Comparison of ENCODE assay signal across 1 cellular context in the genomic region with DNA sequence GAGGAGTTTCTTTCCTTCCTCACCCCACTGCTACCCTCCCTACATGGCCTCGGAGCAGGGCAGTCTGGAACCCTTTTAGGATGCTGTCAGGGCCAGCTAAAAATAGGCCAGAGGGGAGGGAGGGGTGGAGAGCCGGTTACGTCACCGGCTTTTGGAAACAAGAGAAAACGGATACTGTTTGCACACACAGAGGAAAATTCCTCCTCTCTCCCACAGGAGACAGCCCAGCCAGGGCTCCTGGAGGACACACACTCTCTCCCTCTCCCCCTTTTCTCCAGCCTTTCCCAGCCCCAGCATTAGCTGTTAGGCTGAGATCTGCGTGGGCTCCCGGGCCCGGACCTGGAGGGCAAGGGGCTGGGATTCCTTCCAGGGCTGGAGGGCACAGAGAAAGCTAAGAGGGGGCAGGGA.
TF ChIP-seq lines count a peak whose summit lies in the region.

No MANE protein-coding gene starts in this region.

TF ChIP-seq in GM23338, 12 proteins besides CTCF, POLR2A, EP300 and RAD21 (continued from another document):
- TF ChIP-seq, protein P1, sequence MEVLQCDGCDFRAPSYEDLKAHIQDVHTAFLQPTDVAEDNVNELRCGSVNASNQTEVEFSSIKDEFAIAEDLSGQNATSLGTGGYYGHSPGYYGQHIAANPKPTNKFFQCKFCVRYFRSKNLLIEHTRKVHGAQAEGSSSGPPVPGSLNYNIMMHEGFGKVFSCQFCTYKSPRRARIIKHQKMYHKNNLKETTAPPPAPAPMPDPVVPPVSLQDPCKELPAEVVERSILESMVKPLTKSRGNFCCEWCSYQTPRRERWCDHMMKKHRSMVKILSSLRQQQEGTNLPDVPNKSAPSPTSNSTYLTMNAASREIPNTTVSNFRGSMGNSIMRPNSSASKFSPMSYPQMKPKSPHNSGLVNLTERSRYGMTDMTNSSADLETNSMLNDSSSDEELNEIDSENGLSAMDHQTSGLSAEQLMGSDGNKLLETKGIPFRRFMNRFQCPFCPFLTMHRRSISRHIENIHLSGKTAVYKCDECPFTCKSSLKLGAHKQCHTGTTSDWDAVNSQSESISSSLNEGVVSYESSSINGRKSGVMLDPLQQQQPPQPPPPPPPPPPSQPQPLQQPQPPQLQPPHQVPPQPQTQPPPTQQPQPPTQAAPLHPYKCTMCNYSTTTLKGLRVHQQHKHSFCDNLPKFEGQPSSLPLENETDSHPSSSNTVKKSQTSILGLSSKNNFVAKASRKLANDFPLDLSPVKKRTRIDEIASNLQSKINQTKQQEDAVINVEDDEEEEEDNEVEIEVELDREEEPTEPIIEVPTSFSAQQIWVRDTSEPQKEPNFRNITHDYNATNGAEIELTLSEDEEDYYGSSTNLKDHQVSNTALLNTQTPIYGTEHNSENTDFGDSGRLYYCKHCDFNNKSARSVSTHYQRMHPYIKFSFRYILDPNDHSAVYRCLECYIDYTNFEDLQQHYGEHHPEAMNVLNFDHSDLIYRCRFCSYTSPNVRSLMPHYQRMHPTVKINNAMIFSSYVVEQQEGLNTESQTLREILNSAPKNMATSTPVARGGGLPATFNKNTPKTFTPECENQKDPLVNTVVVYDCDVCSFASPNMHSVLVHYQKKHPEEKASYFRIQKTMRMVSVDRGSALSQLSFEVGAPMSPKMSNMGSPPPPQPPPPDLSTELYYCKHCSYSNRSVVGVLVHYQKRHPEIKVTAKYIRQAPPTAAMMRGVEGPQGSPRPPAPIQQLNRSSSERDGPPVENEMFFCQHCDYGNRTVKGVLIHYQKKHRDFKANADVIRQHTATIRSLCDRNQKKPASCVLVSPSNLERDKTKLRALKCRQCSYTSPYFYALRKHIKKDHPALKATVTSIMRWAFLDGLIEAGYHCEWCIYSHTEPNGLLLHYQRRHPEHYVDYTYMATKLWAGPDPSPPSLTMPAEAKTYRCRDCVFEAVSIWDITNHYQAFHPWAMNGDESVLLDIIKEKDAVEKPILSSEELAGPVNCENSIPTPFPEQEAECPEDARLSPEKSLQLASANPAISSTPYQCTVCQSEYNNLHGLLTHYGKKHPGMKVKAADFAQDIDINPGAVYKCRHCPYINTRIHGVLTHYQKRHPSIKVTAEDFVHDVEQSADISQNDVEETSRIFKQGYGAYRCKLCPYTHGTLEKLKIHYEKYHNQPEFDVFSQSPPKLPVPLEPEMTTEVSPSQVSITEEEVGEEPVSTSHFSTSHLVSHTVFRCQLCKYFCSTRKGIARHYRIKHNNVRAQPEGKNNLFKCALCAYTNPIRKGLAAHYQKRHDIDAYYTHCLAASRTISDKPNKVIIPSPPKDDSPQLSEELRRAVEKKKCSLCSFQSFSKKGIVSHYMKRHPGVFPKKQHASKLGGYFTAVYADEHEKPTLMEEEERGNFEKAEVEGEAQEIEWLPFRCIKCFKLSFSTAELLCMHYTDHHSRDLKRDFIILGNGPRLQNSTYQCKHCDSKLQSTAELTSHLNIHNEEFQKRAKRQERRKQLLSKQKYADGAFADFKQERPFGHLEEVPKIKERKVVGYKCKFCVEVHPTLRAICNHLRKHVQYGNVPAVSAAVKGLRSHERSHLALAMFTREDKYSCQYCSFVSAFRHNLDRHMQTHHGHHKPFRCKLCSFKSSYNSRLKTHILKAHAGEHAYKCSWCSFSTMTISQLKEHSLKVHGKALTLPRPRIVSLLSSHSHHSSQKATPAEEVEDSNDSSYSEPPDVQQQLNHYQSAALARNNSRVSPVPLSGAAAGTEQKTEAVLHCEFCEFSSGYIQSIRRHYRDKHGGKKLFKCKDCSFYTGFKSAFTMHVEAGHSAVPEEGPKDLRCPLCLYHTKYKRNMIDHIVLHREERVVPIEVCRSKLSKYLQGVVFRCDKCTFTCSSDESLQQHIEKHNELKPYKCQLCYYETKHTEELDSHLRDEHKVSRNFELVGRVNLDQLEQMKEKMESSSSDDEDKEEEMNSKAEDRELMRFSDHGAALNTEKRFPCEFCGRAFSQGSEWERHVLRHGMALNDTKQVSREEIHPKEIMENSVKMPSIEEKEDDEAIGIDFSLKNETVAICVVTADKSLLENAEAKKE (CRISPR knock-in tag; IDR thresholded peaks at IDR 0.05) = no peak
- TF ChIP-seq NANOG (IDR thresholded peaks at IDR 0.05; ENCODE audit: borderline replicate concordance) (no peak), CREB1 (CRISPR knock-in tag; IDR thresholded peaks at IDR 0.05; ENCODE audit: low read depth) (no peak), EZH2 (IDR thresholded peaks at IDR 0.05; ENCODE audit: low read depth, unreplicated experiment) (no peak), ZNF331 (CRISPR knock-in tag; IDR thresholded peaks at IDR 0.05; ENCODE audit: low read depth) (no peak)
- TF ChIP-seq, protein P2, sequence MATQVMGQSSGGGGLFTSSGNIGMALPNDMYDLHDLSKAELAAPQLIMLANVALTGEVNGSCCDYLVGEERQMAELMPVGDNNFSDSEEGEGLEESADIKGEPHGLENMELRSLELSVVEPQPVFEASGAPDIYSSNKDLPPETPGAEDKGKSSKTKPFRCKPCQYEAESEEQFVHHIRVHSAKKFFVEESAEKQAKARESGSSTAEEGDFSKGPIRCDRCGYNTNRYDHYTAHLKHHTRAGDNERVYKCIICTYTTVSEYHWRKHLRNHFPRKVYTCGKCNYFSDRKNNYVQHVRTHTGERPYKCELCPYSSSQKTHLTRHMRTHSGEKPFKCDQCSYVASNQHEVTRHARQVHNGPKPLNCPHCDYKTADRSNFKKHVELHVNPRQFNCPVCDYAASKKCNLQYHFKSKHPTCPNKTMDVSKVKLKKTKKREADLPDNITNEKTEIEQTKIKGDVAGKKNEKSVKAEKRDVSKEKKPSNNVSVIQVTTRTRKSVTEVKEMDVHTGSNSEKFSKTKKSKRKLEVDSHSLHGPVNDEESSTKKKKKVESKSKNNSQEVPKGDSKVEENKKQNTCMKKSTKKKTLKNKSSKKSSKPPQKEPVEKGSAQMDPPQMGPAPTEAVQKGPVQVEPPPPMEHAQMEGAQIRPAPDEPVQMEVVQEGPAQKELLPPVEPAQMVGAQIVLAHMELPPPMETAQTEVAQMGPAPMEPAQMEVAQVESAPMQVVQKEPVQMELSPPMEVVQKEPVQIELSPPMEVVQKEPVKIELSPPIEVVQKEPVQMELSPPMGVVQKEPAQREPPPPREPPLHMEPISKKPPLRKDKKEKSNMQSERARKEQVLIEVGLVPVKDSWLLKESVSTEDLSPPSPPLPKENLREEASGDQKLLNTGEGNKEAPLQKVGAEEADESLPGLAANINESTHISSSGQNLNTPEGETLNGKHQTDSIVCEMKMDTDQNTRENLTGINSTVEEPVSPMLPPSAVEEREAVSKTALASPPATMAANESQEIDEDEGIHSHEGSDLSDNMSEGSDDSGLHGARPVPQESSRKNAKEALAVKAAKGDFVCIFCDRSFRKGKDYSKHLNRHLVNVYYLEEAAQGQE (IDR thresholded peaks at IDR 0.05; ENCODE audit: unreplicated experiment) = no peak
TF ChIP-seq in GM23338: peak in this region for 0.
